Comparison of ENCODE assay signal across 8 cellular contexts in genomic region chr6:4071330-4071729, GRCh38. TPM values are rescaled to one million over a fixed set of nuclear protein-coding genes. Genes with fewer than 3 reads are reported as not detected.
"Had no signal": no experiment of that assay in that cellular context is flagged by ENCODE, and none has a peak within 500 bp of the region (broad histone marks: within the 10 kb centered on the region; RNA-seq: fewer than 3 reads in every experiment).

No MANE protein-coding gene starts in this region.

- H3K4me3 Mint-ChIP-seq: IgD-negative memory B cell had no signal

- H3K4me1 Mint-ChIP-seq: IgD-negative memory B cell had no signal

- H3K36me3 ChIP-seq: HAP-1 had no signal

- ATAC-seq: HCT116 had no signal

- H3K36me3 Mint-ChIP-seq: IgD-negative memory B cell had no signal

- H3K4me3 ChIP-seq: HAP-1 had no signal

- DNase-seq: GOT3, H7, KG1 had no signal

- H3K9me3 ChIP-seq: HAP-1 had no signal

- H3K27me3 Mint-ChIP-seq: IgD-negative memory B cell had no signal

- H3K9me3 Mint-ChIP-seq: IgD-negative memory B cell had no signal

RNA-seq across cellular contexts. Expression of gene FAM217A, which starts 7.6 kb away (rescaled TPM):
- total RNA-seq: H4, H7, HT-29 had no signal
- polyA plus RNA-seq: IgD-negative memory B cell had no signal
